ENCODE assay signal across 11 cellular contexts in the genomic region with DNA sequence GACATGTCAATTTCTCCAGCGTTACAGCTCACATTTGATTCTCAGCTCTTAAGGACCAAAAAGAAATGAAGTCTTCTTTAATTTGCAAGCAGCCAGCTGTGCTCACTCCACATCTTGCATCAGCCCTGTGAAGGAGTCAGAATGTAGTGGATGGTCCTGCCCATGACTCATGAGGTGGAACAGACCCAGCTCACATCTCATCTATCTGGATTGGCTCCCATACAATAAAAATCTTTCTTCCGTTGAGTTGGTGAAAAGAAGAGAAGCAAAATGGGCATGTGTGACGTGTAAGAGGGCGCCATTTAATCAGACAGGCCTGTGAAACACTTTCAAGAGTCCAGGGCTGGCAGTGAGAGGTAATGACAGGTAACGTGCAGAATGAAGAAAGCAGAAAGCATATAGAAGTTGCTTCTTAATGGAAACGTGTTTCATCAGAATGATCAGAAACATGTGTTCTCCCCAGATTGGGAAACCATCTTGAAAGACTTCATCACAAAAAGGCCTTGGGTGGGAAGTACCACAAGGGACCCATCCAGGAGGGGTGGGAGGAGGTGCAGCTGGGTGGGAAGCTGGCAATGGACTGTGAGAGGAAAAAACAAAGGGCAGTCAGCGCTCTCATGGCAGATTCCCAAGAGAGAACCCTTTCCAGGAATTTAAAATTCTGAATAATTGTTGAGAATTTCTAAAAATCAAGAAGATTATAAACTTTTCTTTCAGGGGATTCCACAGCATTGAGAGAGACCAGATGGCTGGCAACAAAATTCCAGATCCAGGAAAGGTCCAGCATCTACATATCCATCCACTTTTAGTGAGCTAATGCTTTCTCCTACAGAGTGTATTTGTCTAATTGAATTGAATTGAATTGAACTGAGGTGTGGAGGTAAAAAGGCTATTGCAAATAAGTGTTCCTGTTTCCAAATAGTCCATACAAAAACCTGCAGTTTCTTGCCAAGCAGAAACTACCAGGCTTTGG. TPM values are rescaled to one million over a fixed set of nuclear protein-coding genes. Genes with fewer than 3 reads are reported as not detected.
DNase-seq lines count a peak whose midpoint lies in the region; ATAC-seq and TF ChIP-seq lines count a peak whose summit lies in the region.
"Had no signal": no experiment of that assay in that cellular context is flagged by ENCODE, and none has a peak within 500 bp of the region (broad histone marks: within the 10 kb centered on the region; RNA-seq: fewer than 3 reads in every experiment).

No MANE protein-coding gene starts in this region.

- H3K4me1 ChIP-seq in ascending aorta = peaks cover 0 to 23% of the 10 kb centered on the region in 2 donors
- no peaks in the 10 kb centered on the region for H3K4me1 ChIP-seq in uterus
- H3K4me1 ChIP-seq: BE2C, prostate gland had no signal

- intact Hi-C loops in Right ventricle myocardium inferior (cut with DNase I) (no loop called here), cardiac septum (cut with DNase I) (no loop called here), ascending aorta (cut with DNase I) (no loop called here), left ventricle myocardium superior (cut with micrococcal nuclease) (no loop called here), uterus (cut with DNase I; ENCODE audit: low total_unique reads) (no loop called here)

- TF ChIP-seq POLR2A in uterus (IDR thresholded peaks at IDR 0.05) = no peak

- TF ChIP-seq CTCF in ascending aorta (IDR thresholded peaks at IDR 0.05) (no peak), uterus (IDR thresholded peaks at IDR 0.05) (no peak)

- H3K36me3 ChIP-seq in ascending aorta = no peaks in the 10 kb centered on the region
- no peaks in the 10 kb centered on the region for H3K36me3 ChIP-seq in uterus
- H3K36me3 ChIP-seq: BE2C, prostate gland had no signal

- ATAC-seq in Right ventricle myocardium inferior (peak; percentile 92), left ventricle myocardium superior (peak; percentile 93), GM19397 (IDR thresholded peaks at IDR 0.05; ENCODE audit: unreplicated experiment) (no peak)

- H3K9me3 ChIP-seq in ascending aorta (no peaks in the 10 kb centered on the region), uterus (no peaks in the 10 kb centered on the region)
- H3K9me3 ChIP-seq: BE2C, prostate gland had no signal

- DNase-seq in Right ventricle myocardium inferior (ENCODE audit: missing footprints) = peak; percentile 72
- no peak for DNase-seq in cardiac septum (ENCODE audit: low spot score)
- no peak for DNase-seq in ascending aorta (ENCODE audit: low spot score in 2 of 2)
- DNase-seq in left ventricle myocardium superior = peak; percentile 64
- peak; percentile 80 to 88 for DNase-seq in uterus
- DNase-seq in medulla oblongata (ENCODE audit: extremely low spot score) = no peak
- no peak for DNase-seq in NCI-H2196 treated with DMSO at 0.1 percent for 48 hours (lab: John Stamatoyannopoulos, UW; ENCODE audit: unreplicated experiment)
- DNase-seq: BE2C, NCI-H1694 treated with DMSO at 0.1 percent for 48 hours had no signal

- H3K4me3 ChIP-seq in ascending aorta (no peak overlapping the region), uterus (no peak overlapping the region)
- H3K4me3 ChIP-seq: prostate gland had no signal

- H3K27me3 ChIP-seq in ascending aorta (no peaks in the 10 kb centered on the region), uterus (no peaks in the 10 kb centered on the region)
- H3K27me3 ChIP-seq: BE2C had no signal

- H3K27ac ChIP-seq in ascending aorta (peak overlapping the region; percentile 12 to 38), uterus (peak overlapping the region; percentile 14 to 51)
- H3K27ac ChIP-seq: prostate gland had no signal

RNA-seq across cellular contexts. Expression of a gene that starts 57.0 kb away (rescaled TPM):
- total RNA-seq in Right ventricle myocardium inferior (53.2 TPM), cardiac septum (54.2 TPM), ascending aorta (88.0 TPM), left ventricle myocardium superior (53.4 TPM), uterus (10 to 100 TPM; 24.1 to 80.9 (median 58.3) TPM)

Comparison
In these comparisons a context has a peak if more than half of its experiments do, and no peak if none do; other contexts are left out.
1. DNase-seq: peak in Right ventricle myocardium inferior (single experiment), left ventricle myocardium superior (single experiment) and uterus (2 of 2); none in cardiac septum (single experiment), ascending aorta (0 of 2), medulla oblongata (single experiment) and NCI-H2196 treated with DMSO at 0.1 percent for 48 hours (single experiment).